2 cellular contexts compared by ENCODE assay signal in the genomic region with DNA sequence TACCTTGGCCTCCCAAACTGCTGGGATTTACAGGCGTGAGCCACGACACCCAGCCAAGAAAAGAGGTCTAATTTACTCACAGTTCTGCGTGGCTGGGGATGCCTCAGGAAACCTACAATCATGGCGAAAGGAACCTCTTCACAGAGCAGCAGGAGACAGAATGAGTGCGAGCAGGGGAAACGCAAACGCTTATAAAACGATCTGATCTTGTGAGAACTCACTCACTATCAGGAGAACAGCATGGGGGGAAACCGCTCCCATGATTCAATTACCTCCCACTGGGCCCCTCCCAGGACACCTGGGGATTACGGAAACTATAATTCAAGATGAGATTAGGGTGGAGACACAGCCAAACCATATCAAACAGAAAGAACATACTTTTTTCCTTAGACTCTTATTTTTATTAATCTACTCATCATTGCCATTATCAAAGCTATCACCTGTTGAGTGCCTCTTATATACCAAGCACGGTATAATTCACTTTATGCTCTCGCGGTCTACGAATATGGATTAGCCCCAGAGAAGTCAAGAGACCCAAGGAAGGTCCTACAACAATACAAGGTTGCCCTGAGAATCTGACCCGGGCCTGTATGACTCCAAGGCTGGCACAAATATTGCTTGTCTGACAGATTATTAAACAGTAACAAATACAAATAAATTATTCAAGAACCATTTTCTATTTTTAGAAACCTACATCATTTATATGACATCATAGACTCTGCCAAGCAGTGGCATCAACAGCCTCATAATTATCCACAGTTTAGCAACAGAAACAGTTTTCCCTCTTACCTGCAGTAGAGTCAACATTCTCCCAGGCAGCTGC.
TF ChIP-seq lines count a peak whose summit lies in the region.

No MANE protein-coding gene starts in this region.

TF ChIP-seq in HCT116, 20 proteins besides CTCF, POLR2A, EP300 and RAD21:
- TF ChIP-seq POLR2AphosphoS5 (IDR thresholded peaks at IDR 0.05; ENCODE audit: low read depth, low read length) (no peak), SRF (IDR thresholded peaks at IDR 0.05; ENCODE audit: low read depth) (no peak), ZBTB33 (IDR thresholded peaks at IDR 0.05; ENCODE audit: extremely low read depth, insufficient replicate concordance, low read length) (no peak), JUND (IDR thresholded peaks at IDR 0.05) (no peak), TCF7L2 (IDR thresholded peaks at IDR 0.05; ENCODE audit: borderline replicate concordance, extremely low read depth, insufficient read depth, insufficient read length) (no peak), EZH2phosphoT487 (IDR thresholded peaks at IDR 0.05; ENCODE audit: borderline replicate concordance) (no peak)
- TF ChIP-seq, protein P1, sequence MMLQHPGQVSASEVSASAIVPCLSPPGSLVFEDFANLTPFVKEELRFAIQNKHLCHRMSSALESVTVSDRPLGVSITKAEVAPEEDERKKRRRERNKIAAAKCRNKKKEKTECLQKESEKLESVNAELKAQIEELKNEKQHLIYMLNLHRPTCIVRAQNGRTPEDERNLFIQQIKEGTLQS (IDR thresholded peaks at IDR 0.05), result no peak
- TF ChIP-seq, protein P2, sequence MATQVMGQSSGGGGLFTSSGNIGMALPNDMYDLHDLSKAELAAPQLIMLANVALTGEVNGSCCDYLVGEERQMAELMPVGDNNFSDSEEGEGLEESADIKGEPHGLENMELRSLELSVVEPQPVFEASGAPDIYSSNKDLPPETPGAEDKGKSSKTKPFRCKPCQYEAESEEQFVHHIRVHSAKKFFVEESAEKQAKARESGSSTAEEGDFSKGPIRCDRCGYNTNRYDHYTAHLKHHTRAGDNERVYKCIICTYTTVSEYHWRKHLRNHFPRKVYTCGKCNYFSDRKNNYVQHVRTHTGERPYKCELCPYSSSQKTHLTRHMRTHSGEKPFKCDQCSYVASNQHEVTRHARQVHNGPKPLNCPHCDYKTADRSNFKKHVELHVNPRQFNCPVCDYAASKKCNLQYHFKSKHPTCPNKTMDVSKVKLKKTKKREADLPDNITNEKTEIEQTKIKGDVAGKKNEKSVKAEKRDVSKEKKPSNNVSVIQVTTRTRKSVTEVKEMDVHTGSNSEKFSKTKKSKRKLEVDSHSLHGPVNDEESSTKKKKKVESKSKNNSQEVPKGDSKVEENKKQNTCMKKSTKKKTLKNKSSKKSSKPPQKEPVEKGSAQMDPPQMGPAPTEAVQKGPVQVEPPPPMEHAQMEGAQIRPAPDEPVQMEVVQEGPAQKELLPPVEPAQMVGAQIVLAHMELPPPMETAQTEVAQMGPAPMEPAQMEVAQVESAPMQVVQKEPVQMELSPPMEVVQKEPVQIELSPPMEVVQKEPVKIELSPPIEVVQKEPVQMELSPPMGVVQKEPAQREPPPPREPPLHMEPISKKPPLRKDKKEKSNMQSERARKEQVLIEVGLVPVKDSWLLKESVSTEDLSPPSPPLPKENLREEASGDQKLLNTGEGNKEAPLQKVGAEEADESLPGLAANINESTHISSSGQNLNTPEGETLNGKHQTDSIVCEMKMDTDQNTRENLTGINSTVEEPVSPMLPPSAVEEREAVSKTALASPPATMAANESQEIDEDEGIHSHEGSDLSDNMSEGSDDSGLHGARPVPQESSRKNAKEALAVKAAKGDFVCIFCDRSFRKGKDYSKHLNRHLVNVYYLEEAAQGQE (IDR thresholded peaks at IDR 0.05; ENCODE audit: low read depth), result no peak
- TF ChIP-seq, protein P3, sequence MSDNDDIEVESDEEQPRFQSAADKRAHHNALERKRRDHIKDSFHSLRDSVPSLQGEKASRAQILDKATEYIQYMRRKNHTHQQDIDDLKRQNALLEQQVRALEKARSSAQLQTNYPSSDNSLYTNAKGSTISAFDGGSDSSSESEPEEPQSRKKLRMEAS (IDR thresholded peaks at IDR 0.05), result no peak

TF ChIP-seq in GM12878, 131 proteins besides CTCF, POLR2A, EP300 and RAD21:
- TF ChIP-seq SIX5 (IDR thresholded peaks at IDR 0.05; ENCODE audit: low read depth, low read length, severe bottlenecking) (no peak), ATF7 (IDR thresholded peaks at IDR 0.05; ENCODE audit: low read depth) (peak; percentile 57), MEF2A (IDR thresholded peaks at IDR 0.05; ENCODE audit: insufficient read depth, low read depth, low read length) (0 out of 2 replicates have a peak, but pooled peaks have one; percentile 33), HDGF (IDR thresholded peaks at IDR 0.05) (no peak)
TF ChIP-seq in GM12878: peak in this region for 2.
